1 cellular context compared by ENCODE assay signal in the genomic region with DNA sequence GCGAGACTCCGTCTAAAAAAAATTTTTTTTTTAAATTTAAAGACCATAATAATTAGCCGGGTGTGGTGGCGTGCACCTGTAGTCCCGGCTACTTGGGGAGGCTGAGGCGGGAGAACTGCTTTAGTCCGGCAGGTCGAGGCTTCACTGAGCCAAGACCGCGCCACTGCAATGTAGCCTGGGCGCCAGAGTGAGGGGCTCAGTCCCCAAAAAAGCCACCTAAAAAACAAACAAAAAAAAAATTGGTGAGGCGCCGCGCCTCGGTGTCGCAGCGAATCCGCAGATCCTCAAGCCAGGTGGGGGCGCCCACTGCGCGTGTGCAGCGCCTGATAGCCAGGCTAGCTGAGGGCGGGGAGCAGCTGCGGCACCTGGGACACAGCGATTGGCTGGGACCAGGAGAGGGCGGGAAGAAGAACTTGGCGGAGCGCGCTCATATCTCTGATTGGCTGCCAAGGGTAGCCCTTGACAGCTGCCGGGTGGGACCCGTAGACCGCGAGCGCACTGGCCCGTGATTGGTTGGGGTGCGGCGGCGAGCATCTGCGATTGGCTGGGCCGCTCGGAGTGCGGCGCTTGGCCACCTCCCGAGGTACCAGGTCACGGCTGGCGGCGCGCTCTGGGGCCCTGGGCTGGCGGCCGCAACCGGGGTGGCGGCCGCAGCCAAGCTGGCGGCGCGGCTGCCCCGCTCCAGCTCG.
TF ChIP-seq lines count a peak whose summit lies in the region.

No MANE protein-coding gene starts in this region.

TF ChIP-seq in WTC11, 78 proteins besides CTCF, POLR2A, EP300 and RAD21 (continued from another document):
- TF ChIP-seq, protein P1, sequence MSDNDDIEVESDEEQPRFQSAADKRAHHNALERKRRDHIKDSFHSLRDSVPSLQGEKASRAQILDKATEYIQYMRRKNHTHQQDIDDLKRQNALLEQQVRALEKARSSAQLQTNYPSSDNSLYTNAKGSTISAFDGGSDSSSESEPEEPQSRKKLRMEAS (CRISPR knock-in tag; IDR thresholded peaks at IDR 0.05), result peak; percentile 69
- TF ChIP-seq GTF2I (CRISPR knock-in tag; conservative IDR thresholded peaks at IDR 0.05) (peak; percentile 61; the same call in 1 of the 2 replicates), JUN (CRISPR knock-in tag; IDR thresholded peaks at IDR 0.05) (no peak), TCF7 (CRISPR knock-in tag; IDR thresholded peaks at IDR 0.05; ENCODE audit: low read depth) (no peak), NR1H2 (CRISPR knock-in tag; IDR thresholded peaks at IDR 0.05) (no peak), NFYB (CRISPR knock-in tag; conservative IDR thresholded peaks at IDR 0.05; ENCODE audit: low read depth) (peak; percentile 100), FOXP1 (CRISPR knock-in tag; IDR thresholded peaks at IDR 0.05; ENCODE audit: borderline replicate concordance) (0 out of 2 replicates have a peak, but pooled peaks have one; percentile 22), GABPB1 (CRISPR knock-in tag; IDR thresholded peaks at IDR 0.05) (no peak), ZBTB21 (CRISPR knock-in tag; IDR thresholded peaks at IDR 0.05; ENCODE audit: borderline replicate concordance) (no peak), MYBL2 (CRISPR knock-in tag; IDR thresholded peaks at IDR 0.05) (peak; percentile 34; the same call in 1 of the 2 replicates), SP1 (CRISPR knock-in tag; conservative IDR thresholded peaks at IDR 0.05) (peak; percentile 91), CREB1 (CRISPR knock-in tag; IDR thresholded peaks at IDR 0.05) (no peak), TP53 (CRISPR knock-in tag; IDR thresholded peaks at IDR 0.05) (no peak), ZNF317 (CRISPR knock-in tag; IDR thresholded peaks at IDR 0.05; ENCODE audit: borderline replicate concordance, low read depth) (no peak)
- TF ChIP-seq, protein P2, sequence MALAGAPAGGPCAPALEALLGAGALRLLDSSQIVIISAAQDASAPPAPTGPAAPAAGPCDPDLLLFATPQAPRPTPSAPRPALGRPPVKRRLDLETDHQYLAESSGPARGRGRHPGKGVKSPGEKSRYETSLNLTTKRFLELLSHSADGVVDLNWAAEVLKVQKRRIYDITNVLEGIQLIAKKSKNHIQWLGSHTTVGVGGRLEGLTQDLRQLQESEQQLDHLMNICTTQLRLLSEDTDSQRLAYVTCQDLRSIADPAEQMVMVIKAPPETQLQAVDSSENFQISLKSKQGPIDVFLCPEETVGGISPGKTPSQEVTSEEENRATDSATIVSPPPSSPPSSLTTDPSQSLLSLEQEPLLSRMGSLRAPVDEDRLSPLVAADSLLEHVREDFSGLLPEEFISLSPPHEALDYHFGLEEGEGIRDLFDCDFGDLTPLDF (CRISPR knock-in tag; IDR thresholded peaks at IDR 0.05), result no peak
- TF ChIP-seq, protein P3, sequence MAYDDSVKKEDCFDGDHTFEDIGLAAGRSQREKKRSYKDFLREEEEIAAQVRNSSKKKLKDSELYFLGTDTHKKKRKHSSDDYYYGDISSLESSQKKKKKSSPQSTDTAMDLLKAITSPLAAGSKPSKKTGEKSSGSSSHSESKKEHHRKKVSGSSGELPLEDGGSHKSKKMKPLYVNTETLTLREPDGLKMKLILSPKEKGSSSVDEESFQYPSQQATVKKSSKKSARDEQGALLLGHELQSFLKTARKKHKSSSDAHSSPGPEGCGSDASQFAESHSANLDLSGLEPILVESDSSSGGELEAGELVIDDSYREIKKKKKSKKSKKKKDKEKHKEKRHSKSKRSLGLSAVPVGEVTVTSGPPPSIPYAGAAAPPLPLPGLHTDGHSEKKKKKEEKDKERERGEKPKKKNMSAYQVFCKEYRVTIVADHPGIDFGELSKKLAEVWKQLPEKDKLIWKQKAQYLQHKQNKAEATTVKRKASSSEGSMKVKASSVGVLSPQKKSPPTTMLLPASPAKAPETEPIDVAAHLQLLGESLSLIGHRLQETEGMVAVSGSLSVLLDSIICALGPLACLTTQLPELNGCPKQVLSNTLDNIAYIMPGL (CRISPR knock-in tag; IDR thresholded peaks at IDR 0.05), result peak; percentile 40; the same call in 1 of the 2 replicates
- TF ChIP-seq, protein P4, sequence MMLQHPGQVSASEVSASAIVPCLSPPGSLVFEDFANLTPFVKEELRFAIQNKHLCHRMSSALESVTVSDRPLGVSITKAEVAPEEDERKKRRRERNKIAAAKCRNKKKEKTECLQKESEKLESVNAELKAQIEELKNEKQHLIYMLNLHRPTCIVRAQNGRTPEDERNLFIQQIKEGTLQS (CRISPR knock-in tag; conservative IDR thresholded peaks at IDR 0.05), result no peak
- TF ChIP-seq, protein P5, sequence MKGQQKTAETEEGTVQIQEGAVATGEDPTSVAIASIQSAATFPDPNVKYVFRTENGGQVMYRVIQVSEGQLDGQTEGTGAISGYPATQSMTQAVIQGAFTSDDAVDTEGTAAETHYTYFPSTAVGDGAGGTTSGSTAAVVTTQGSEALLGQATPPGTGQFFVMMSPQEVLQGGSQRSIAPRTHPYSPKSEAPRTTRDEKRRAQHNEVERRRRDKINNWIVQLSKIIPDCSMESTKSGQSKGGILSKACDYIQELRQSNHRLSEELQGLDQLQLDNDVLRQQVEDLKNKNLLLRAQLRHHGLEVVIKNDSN (CRISPR knock-in tag; IDR thresholded peaks at IDR 0.05), result peak; percentile 20; the same call in 1 of the 2 replicates
- TF ChIP-seq, protein P6, sequence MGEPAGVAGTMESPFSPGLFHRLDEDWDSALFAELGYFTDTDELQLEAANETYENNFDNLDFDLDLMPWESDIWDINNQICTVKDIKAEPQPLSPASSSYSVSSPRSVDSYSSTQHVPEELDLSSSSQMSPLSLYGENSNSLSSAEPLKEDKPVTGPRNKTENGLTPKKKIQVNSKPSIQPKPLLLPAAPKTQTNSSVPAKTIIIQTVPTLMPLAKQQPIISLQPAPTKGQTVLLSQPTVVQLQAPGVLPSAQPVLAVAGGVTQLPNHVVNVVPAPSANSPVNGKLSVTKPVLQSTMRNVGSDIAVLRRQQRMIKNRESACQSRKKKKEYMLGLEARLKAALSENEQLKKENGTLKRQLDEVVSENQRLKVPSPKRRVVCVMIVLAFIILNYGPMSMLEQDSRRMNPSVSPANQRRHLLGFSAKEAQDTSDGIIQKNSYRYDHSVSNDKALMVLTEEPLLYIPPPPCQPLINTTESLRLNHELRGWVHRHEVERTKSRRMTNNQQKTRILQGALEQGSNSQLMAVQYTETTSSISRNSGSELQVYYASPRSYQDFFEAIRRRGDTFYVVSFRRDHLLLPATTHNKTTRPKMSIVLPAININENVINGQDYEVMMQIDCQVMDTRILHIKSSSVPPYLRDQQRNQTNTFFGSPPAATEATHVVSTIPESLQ (CRISPR knock-in tag; IDR thresholded peaks at IDR 0.05), result no peak
- TF ChIP-seq, protein P7, sequence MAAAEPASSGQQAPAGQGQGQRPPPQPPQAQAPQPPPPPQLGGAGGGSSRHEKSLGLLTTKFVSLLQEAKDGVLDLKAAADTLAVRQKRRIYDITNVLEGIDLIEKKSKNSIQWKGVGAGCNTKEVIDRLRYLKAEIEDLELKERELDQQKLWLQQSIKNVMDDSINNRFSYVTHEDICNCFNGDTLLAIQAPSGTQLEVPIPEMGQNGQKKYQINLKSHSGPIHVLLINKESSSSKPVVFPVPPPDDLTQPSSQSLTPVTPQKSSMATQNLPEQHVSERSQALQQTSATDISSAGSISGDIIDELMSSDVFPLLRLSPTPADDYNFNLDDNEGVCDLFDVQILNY (CRISPR knock-in tag; IDR thresholded peaks at IDR 0.05), result peak; percentile 88
- TF ChIP-seq, protein P8, sequence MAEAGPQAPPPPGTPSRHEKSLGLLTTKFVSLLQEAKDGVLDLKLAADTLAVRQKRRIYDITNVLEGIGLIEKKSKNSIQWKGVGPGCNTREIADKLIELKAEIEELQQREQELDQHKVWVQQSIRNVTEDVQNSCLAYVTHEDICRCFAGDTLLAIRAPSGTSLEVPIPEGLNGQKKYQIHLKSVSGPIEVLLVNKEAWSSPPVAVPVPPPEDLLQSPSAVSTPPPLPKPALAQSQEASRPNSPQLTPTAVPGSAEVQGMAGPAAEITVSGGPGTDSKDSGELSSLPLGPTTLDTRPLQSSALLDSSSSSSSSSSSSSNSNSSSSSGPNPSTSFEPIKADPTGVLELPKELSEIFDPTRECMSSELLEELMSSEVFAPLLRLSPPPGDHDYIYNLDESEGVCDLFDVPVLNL (CRISPR knock-in tag; IDR thresholded peaks at IDR 0.05; ENCODE audit: borderline replicate concordance, low read depth), result no peak
- TF ChIP-seq, protein P9, sequence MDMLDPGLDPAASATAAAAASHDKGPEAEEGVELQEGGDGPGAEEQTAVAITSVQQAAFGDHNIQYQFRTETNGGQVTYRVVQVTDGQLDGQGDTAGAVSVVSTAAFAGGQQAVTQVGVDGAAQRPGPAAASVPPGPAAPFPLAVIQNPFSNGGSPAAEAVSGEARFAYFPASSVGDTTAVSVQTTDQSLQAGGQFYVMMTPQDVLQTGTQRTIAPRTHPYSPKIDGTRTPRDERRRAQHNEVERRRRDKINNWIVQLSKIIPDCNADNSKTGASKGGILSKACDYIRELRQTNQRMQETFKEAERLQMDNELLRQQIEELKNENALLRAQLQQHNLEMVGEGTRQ (CRISPR knock-in tag; IDR thresholded peaks at IDR 0.05), result peak; percentile 46
